Comparison of ENCODE assay signal across 1 cellular context in genomic region chrX:49157194-49157593, GRCh38.
TF ChIP-seq lines count a peak whose summit lies in the region.

No MANE protein-coding gene starts in this region.

TF ChIP-seq in H1, 55 proteins besides CTCF, POLR2A, EP300 and RAD21:
- no peak for TF ChIP-seq SUZ12 (IDR thresholded peaks at IDR 0.05; ENCODE audit: low read length)
- no peak for TF ChIP-seq CHD7 (IDR thresholded peaks at IDR 0.05; ENCODE audit: insufficient replicate concordance, low read length)
- no peak for TF ChIP-seq RNF2 (IDR thresholded peaks at IDR 0.05; ENCODE audit: borderline replicate concordance, low read depth, low read length, missing control alignments, poor library complexity, severe bottlenecking)
- no peak for TF ChIP-seq RFX5 (IDR thresholded peaks at IDR 0.05; ENCODE audit: borderline replicate concordance, low read depth, low read length)
- no peak for TF ChIP-seq RBBP5 (IDR thresholded peaks at IDR 0.05; ENCODE audit: borderline replicate concordance, low read depth, low read length)
- no peak for TF ChIP-seq NRF1 (IDR thresholded peaks at IDR 0.05; ENCODE audit: low read depth, low read length)
- TF ChIP-seq ZNF274 (IDR thresholded peaks at IDR 0.05; ENCODE audit: borderline replicate concordance, extremely low read depth, low read length): no peak
- no peak for TF ChIP-seq ATF2 (IDR thresholded peaks at IDR 0.05; ENCODE audit: low read length)
